In the genomic region with DNA sequence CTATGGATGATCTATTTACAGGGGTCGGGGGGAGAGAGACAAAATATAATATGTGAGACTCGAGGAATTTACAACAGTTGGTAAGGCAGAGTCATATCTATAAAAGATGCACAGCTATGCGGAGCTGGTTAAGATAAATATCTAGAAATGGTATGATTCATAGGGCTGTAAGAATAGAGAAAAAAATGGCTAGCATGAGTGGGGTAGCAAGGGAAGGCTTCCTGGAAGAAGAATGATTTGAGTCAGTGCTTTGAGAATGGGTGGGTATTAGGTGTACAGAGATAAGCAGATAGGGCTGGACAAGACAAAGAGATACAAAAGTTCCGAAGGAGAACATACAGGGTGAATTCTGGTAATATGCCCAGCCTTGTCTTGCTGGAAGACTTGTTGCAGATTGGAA, we compare ENCODE assay signal across 9 cellular contexts.
A peak's percentile ranks its signal among the peaks of the same experiment; 100 is the strongest.
DNase-seq lines count a peak whose midpoint lies in the region; ATAC-seq lines count a peak whose summit lies in the region.
"Had no signal": no experiment of that assay in that cellular context is flagged by ENCODE, and none has a peak within 500 bp of the region (broad histone marks: within the 10 kb centered on the region; RNA-seq: fewer than 3 reads in every experiment).

No MANE protein-coding gene starts in this region.

- no peak overlapping the region for H3K4ac ChIP-seq in trophoblast cell (ENCODE audit: low read depth, low read length)

- H3K4me1 Mint-ChIP-seq in activated CD4-positive, alpha-beta memory T cell treated with anti-CD3 and anti-CD28 coated beads, Interleukin-2, amount 10 ng/mL, durations not matched to agents 7 days and 5 days, result peaks cover 47% of the 10 kb centered on the region
- peaks cover 5% of the 10 kb centered on the region for H3K4me1 Mint-ChIP-seq in activated CD4-positive, alpha-beta memory T cell treated with anti-CD3 and anti-CD28 coated beads for 36 hours (ENCODE audit: low read depth)
- peaks cover 46% of the 10 kb centered on the region for H3K4me1 Mint-ChIP-seq in activated T-helper 2 cell treated with anti-CD3 and anti-CD28 coated beads, Interferon-gamma antibody, Interleukin-2, Interleukin-4, amounts not matched to agents 10 μg/mL and 5 μg/mL and 100 μg/mL, durations not matched to agents 14 hours and 24 hours and 36 hours (ENCODE audit: low read depth)
- no peaks in the 10 kb centered on the region for H3K4me1 Mint-ChIP-seq in T-cell

- intact Hi-C loops in activated CD4-positive, alpha-beta memory T cell treated with anti-CD3 and anti-CD28 coated beads for 36 hours (cut with micrococcal nuclease), result no loop called here
- intact Hi-C loops in activated T-helper 2 cell treated with anti-CD3 and anti-CD28 coated beads, Interferon-gamma antibody, Interleukin-2, Interleukin-4, amounts not matched to agents 10 μg/mL and 5 μg/mL and 100 μg/mL, durations not matched to agents 14 hours and 24 hours and 36 hours (cut with micrococcal nuclease), result loop anchor here (1.0 to 10.0 kb wide), 2 partner anchors 18 to 536 kb away; no protein-coding TSS in a partner anchor

- H3K9ac ChIP-seq in trophoblast cell (ENCODE audit: low read length), result no peak overlapping the region

- no peak for DNase-seq in activated CD4-positive, alpha-beta memory T cell treated with anti-CD3 and anti-CD28 coated beads, Interleukin-2, amount 10 ng/mL, durations not matched to agents 7 days and 5 days
- DNase-seq in activated CD4-positive, alpha-beta memory T cell treated with anti-CD3 and anti-CD28 coated beads for 36 hours, result no peak
- no peak for DNase-seq in activated T-helper 2 cell treated with anti-CD3 and anti-CD28 coated beads, Interferon-gamma antibody, Interleukin-2, Interleukin-4, amounts not matched to agents 10 μg/mL and 5 μg/mL and 100 μg/mL, durations not matched to agents 14 hours and 24 hours and 36 hours (ENCODE audit: low spot score)
- DNase-seq in trophoblast cell (peak; percentile 58 to 78), T-cell (no peak), cortex of kidney (lab: John Stamatoyannopoulos, UW) (no peak), GOT3 (lab: John Stamatoyannopoulos, UW) (no peak)
- DNase-seq: posterior cingulate gyrus had no signal

- no peak overlapping the region for H2BK12ac ChIP-seq in trophoblast cell (ENCODE audit: low read length)

- no peak overlapping the region for H4K91ac ChIP-seq in trophoblast cell (ENCODE audit: low read depth, low read length)

- no CpG with 5 or more reads among the region's 4 CpGs for WGBS in trophoblast cell (ENCODE audit: extremely low coverage, insufficient coverage, insufficient read length)

- peaks cover 0 to 2% of the 10 kb centered on the region in 2 experiments for H3K4me1 ChIP-seq in trophoblast cell (ENCODE audit: control insufficient read depth in 1 of 2, insufficient read depth in 2 of 2, low read length in 2 of 2)

- no peak overlapping the region for H3K4me2 ChIP-seq in trophoblast cell (ENCODE audit: low read length)

- H3K27me3 ChIP-seq in trophoblast cell (ENCODE audit: insufficient read depth, low read length), result no peaks in the 10 kb centered on the region

- no peak overlapping the region for H3K23ac ChIP-seq in trophoblast cell (ENCODE audit: low read length)

- ATAC-seq in HG02884 (IDR thresholded peaks at IDR 0.05; ENCODE audit: unreplicated experiment) (peak; percentile 46), T-cell (replicated peaks in 1 of 4) (no peak)

- no peak overlapping the region for H4K8ac ChIP-seq in trophoblast cell (ENCODE audit: low read depth, low read length)

- H3K18ac ChIP-seq in trophoblast cell (ENCODE audit: low read length), result no peak overlapping the region

- H3K79me2 ChIP-seq in trophoblast cell (ENCODE audit: control insufficient read depth, insufficient read depth, low read length, poor library complexity), result no peaks in the 10 kb centered on the region

- H3K36me3 ChIP-seq in trophoblast cell (ENCODE audit: control insufficient read depth in 1 of 2, insufficient read depth in 2 of 2, low read length in 2 of 2), result peaks cover 8 to 15% of the 10 kb centered on the region in 2 experiments

- no peak overlapping the region for H2BK5ac ChIP-seq in trophoblast cell (ENCODE audit: low read depth, low read length, poor library complexity)

- H2BK120ac ChIP-seq in trophoblast cell (ENCODE audit: insufficient read depth, low read length, poor library complexity), result no peak overlapping the region

- no peak overlapping the region for H3K14ac ChIP-seq in trophoblast cell (ENCODE audit: low read length)

- no peak overlapping the region for H2AFZ ChIP-seq in trophoblast cell (ENCODE audit: insufficient read depth, low read length, poor library complexity)

- no peak overlapping the region for H3K4me3 ChIP-seq in trophoblast cell (ENCODE audit: low read depth, low read length)

- peaks cover 2% of the 10 kb centered on the region for H3K27me3 Mint-ChIP-seq in activated CD4-positive, alpha-beta memory T cell treated with anti-CD3 and anti-CD28 coated beads, Interleukin-2, amount 10 ng/mL, durations not matched to agents 7 days and 5 days
- H3K27me3 Mint-ChIP-seq in activated CD4-positive, alpha-beta memory T cell treated with anti-CD3 and anti-CD28 coated beads for 36 hours, result peaks cover 6% of the 10 kb centered on the region
- no peaks in the 10 kb centered on the region for H3K27me3 Mint-ChIP-seq in activated T-helper 2 cell treated with anti-CD3 and anti-CD28 coated beads, Interferon-gamma antibody, Interleukin-2, Interleukin-4, amounts not matched to agents 10 μg/mL and 5 μg/mL and 100 μg/mL, durations not matched to agents 14 hours and 24 hours and 36 hours (ENCODE audit: low read depth)
- H3K27me3 Mint-ChIP-seq in T-cell, result no peaks in the 10 kb centered on the region

- H3K4me3 Mint-ChIP-seq in activated CD4-positive, alpha-beta memory T cell treated with anti-CD3 and anti-CD28 coated beads, Interleukin-2, amount 10 ng/mL, durations not matched to agents 7 days and 5 days, result peak overlapping the region; percentile 6
- no peak overlapping the region for H3K4me3 Mint-ChIP-seq in activated CD4-positive, alpha-beta memory T cell treated with anti-CD3 and anti-CD28 coated beads for 36 hours
- H3K4me3 Mint-ChIP-seq in activated T-helper 2 cell treated with anti-CD3 and anti-CD28 coated beads, Interferon-gamma antibody, Interleukin-2, Interleukin-4, amounts not matched to agents 10 μg/mL and 5 μg/mL and 100 μg/mL, durations not matched to agents 14 hours and 24 hours and 36 hours (ENCODE audit: low read depth), result peak overlapping the region; percentile 23
- no peak overlapping the region for H3K4me3 Mint-ChIP-seq in T-cell

- no peak overlapping the region for H2AK5ac ChIP-seq in trophoblast cell (ENCODE audit: low read length)

- peaks cover 2% of the 10 kb centered on the region for H3K9me3 Mint-ChIP-seq in activated CD4-positive, alpha-beta memory T cell treated with anti-CD3 and anti-CD28 coated beads, Interleukin-2, amount 10 ng/mL, durations not matched to agents 7 days and 5 days
- no peaks in the 10 kb centered on the region for H3K9me3 Mint-ChIP-seq in activated CD4-positive, alpha-beta memory T cell treated with anti-CD3 and anti-CD28 coated beads for 36 hours
- H3K9me3 Mint-ChIP-seq in activated T-helper 2 cell treated with anti-CD3 and anti-CD28 coated beads, Interferon-gamma antibody, Interleukin-2, Interleukin-4, amounts not matched to agents 10 μg/mL and 5 μg/mL and 100 μg/mL, durations not matched to agents 14 hours and 24 hours and 36 hours, result peaks cover 3% of the 10 kb centered on the region
- no peaks in the 10 kb centered on the region for H3K9me3 Mint-ChIP-seq in T-cell

- CTCF ChIA-PET in activated CD4-positive, alpha-beta memory T cell treated with anti-CD3 and anti-CD28 coated beads, Interleukin-2, amount 10 ng/mL, durations not matched to agents 7 days and 5 days (lab: Charles Lee), result interaction anchor here (1.4 kb wide), 1 partner anchor 16 kb away, joined by 8 read pairs; no protein-coding TSS in a partner anchor
- CTCF ChIA-PET in activated CD4-positive, alpha-beta memory T cell treated with anti-CD3 and anti-CD28 coated beads for 36 hours (lab: Charles Lee), result no interaction called here
- CTCF ChIA-PET in T-cell (lab: Charles Lee), result no interaction called here

- POLR2A ChIA-PET in activated CD4-positive, alpha-beta memory T cell treated with anti-CD3 and anti-CD28 coated beads, Interleukin-2, amount 10 ng/mL, durations not matched to agents 7 days and 5 days (lab: Charles Lee), result no interaction called here
- POLR2A ChIA-PET in activated CD4-positive, alpha-beta memory T cell treated with anti-CD3 and anti-CD28 coated beads for 36 hours (lab: Charles Lee), result no interaction called here
- POLR2A ChIA-PET in T-cell (lab: Charles Lee), result no interaction called here

- no peaks in the 10 kb centered on the region for H3K79me1 ChIP-seq in trophoblast cell (ENCODE audit: low read length)

- no peaks in the 10 kb centered on the region for H3K9me3 ChIP-seq in trophoblast cell (ENCODE audit: insufficient read depth, low read depth, low read length)

- H3K27ac Mint-ChIP-seq in activated CD4-positive, alpha-beta memory T cell treated with anti-CD3 and anti-CD28 coated beads, Interleukin-2, amount 10 ng/mL, durations not matched to agents 7 days and 5 days, result peak overlapping the region; percentile 50
- H3K27ac Mint-ChIP-seq in activated CD4-positive, alpha-beta memory T cell treated with anti-CD3 and anti-CD28 coated beads for 36 hours, result no peak overlapping the region
- peak overlapping the region; percentile 94 for H3K27ac Mint-ChIP-seq in activated T-helper 2 cell treated with anti-CD3 and anti-CD28 coated beads, Interferon-gamma antibody, Interleukin-2, Interleukin-4, amounts not matched to agents 10 μg/mL and 5 μg/mL and 100 μg/mL, durations not matched to agents 14 hours and 24 hours and 36 hours
- H3K27ac Mint-ChIP-seq in T-cell, result no peak overlapping the region

- H3K27ac ChIP-seq in trophoblast cell (ENCODE audit: low read depth, low read length), result no peak overlapping the region

- no peaks in the 10 kb centered on the region for H3K36me3 Mint-ChIP-seq in activated CD4-positive, alpha-beta memory T cell treated with anti-CD3 and anti-CD28 coated beads, Interleukin-2, amount 10 ng/mL, durations not matched to agents 7 days and 5 days (ENCODE audit: low read depth)
- H3K36me3 Mint-ChIP-seq in activated CD4-positive, alpha-beta memory T cell treated with anti-CD3 and anti-CD28 coated beads for 36 hours, result no peaks in the 10 kb centered on the region
- peaks cover 4% of the 10 kb centered on the region for H3K36me3 Mint-ChIP-seq in activated T-helper 2 cell treated with anti-CD3 and anti-CD28 coated beads, Interferon-gamma antibody, Interleukin-2, Interleukin-4, amounts not matched to agents 10 μg/mL and 5 μg/mL and 100 μg/mL, durations not matched to agents 14 hours and 24 hours and 36 hours (ENCODE audit: low read depth)
- H3K36me3 Mint-ChIP-seq in T-cell, result no peaks in the 10 kb centered on the region

- no peak overlapping the region for H4K12ac ChIP-seq in trophoblast cell (ENCODE audit: low read depth, low read length)

Comparison
In these comparisons a context has a peak if more than half of its experiments do, and no peak if none do; other contexts are left out.
1. H3K27ac Mint-ChIP-seq: peak in activated CD4-positive, alpha-beta memory T cell treated with anti-CD3 and anti-CD28 coated beads, Interleukin-2, amount 10 ng/mL, durations not matched to agents 7 days and 5 days (single experiment) and activated T-helper 2 cell treated with anti-CD3 and anti-CD28 coated beads, Interferon-gamma antibody, Interleukin-2, Interleukin-4, amounts not matched to agents 10 μg/mL and 5 μg/mL and 100 μg/mL, durations not matched to agents 14 hours and 24 hours and 36 hours (single experiment); none in activated CD4-positive, alpha-beta memory T cell treated with anti-CD3 and anti-CD28 coated beads for 36 hours (single experiment) and T-cell (0 of 2).
2. H3K4me3 Mint-ChIP-seq: peak in activated CD4-positive, alpha-beta memory T cell treated with anti-CD3 and anti-CD28 coated beads, Interleukin-2, amount 10 ng/mL, durations not matched to agents 7 days and 5 days (single experiment) and activated T-helper 2 cell treated with anti-CD3 and anti-CD28 coated beads, Interferon-gamma antibody, Interleukin-2, Interleukin-4, amounts not matched to agents 10 μg/mL and 5 μg/mL and 100 μg/mL, durations not matched to agents 14 hours and 24 hours and 36 hours (single experiment); none in activated CD4-positive, alpha-beta memory T cell treated with anti-CD3 and anti-CD28 coated beads for 36 hours (single experiment) and T-cell (0 of 3).
3. DNase-seq: peak in trophoblast cell (2 of 2); none in activated CD4-positive, alpha-beta memory T cell treated with anti-CD3 and anti-CD28 coated beads, Interleukin-2, amount 10 ng/mL, durations not matched to agents 7 days and 5 days (single experiment), activated CD4-positive, alpha-beta memory T cell treated with anti-CD3 and anti-CD28 coated beads for 36 hours (single experiment), activated T-helper 2 cell treated with anti-CD3 and anti-CD28 coated beads, Interferon-gamma antibody, Interleukin-2, Interleukin-4, amounts not matched to agents 10 μg/mL and 5 μg/mL and 100 μg/mL, durations not matched to agents 14 hours and 24 hours and 36 hours (single experiment), T-cell (0 of 34), cortex of kidney (single experiment) and GOT3 (single experiment).